ENCODE assay signal across 14 cellular contexts in genomic region chr2:188623995-188624643, GRCh38.
DNase-seq lines count a peak whose midpoint lies in the region; FAIRE-seq and TF ChIP-seq lines count a peak whose summit lies in the region.
"Had no signal": no experiment of that assay in that cellular context is flagged by ENCODE, and none has a peak within 500 bp of the region (broad histone marks: within the 10 kb centered on the region; RNA-seq: fewer than 3 reads in every experiment).

No MANE protein-coding gene starts in this region.

- no peak overlapping the region for H2AFZ ChIP-seq in keratinocyte (ENCODE audit: control insufficient read depth, low read length)

- FAIRE-seq in keratinocyte (lab: Jason Lieb, UNC), result peak; percentile 17

- H3K4me1 ChIP-seq in keratinocyte (ENCODE audit: control insufficient read depth, extremely low read depth, insufficient read depth, low read length), result no peaks in the 10 kb centered on the region

- H3K27me3 ChIP-seq in keratinocyte (ENCODE audit: control insufficient read depth, extremely low read depth, insufficient read depth, low read length), result no peaks in the 10 kb centered on the region
- H3K27me3 ChIP-seq: SJSA1 had no signal

- peak; percentile 59 for DNase-seq in AG09319 (ENCODE audit: extremely low read depth, low read depth)
- peak; percentile 38 for DNase-seq in HT1080 (ENCODE audit: low read depth)
- peak; percentile 56 for DNase-seq in astrocyte of the hippocampus (ENCODE audit: low read depth, low spot score)
- DNase-seq in keratinocyte (ENCODE audit: low read depth, low spot score), result no peak
- DNase-seq in stimulated activated CD4-positive, alpha-beta T cell treated with anti-CD3 and anti-CD28 coated beads, Interleukin-4, amount 100 ng/mL, for 1 hour, result no peak
- DNase-seq in NCI-H1436 (lab: John Stamatoyannopoulos, UW), result no peak
- no peak for DNase-seq in SW 1271 (lab: John Stamatoyannopoulos, UW)
- no peak for DNase-seq in SIG-M5 treated with dmso at 0.1 percent for 504 hours (lab: John Stamatoyannopoulos, UW; ENCODE audit: unreplicated experiment)
- DNase-seq: activated CD4-positive, CD25-positive, alpha-beta regulatory T cell treated with anti-CD3 and anti-CD28 coated beads, Interleukin-2, amount 50 U/mL, for 72 hours; head of caudate nucleus; KG1; NCI-H446 treated with DMSO at 0.1 percent for 48 hours had no signal

- no peak overlapping the region for H3K4me2 ChIP-seq in keratinocyte (ENCODE audit: control insufficient read depth, extremely low read depth, insufficient read depth, low read depth, low read length)

- H3K4me3 ChIP-seq in keratinocyte (ENCODE audit: control insufficient read depth in 2 of 3, extremely low read depth in 1 of 3, insufficient read depth in 2 of 3, low read depth in 1 of 3, low read length in 3 of 3), result no peak overlapping the region
- H3K4me3 ChIP-seq: SJSA1, thoracic aorta had no signal

- no peaks in the 10 kb centered on the region for H3K36me3 ChIP-seq in keratinocyte (ENCODE audit: control insufficient read depth in 2 of 2, extremely low read depth in 1 of 2, insufficient read depth in 2 of 2, low read length in 2 of 2)
- H3K36me3 ChIP-seq: SJSA1, thoracic aorta had no signal

- no peaks in the 10 kb centered on the region for H3K79me2 ChIP-seq in keratinocyte (ENCODE audit: control insufficient read depth, insufficient read depth, low read length)

- no peak overlapping the region for H3K9ac ChIP-seq in keratinocyte (ENCODE audit: control insufficient read depth, extremely low read depth, insufficient read depth, low read length)

- H3K9me3 ChIP-seq in keratinocyte (ENCODE audit: control insufficient read depth, low read depth, low read length), result no peaks in the 10 kb centered on the region
- H3K9me3 ChIP-seq: SJSA1, thoracic aorta had no signal

- H3K9me1 ChIP-seq in keratinocyte (ENCODE audit: control insufficient read depth, extremely low read depth, insufficient read depth, low read length), result no peaks in the 10 kb centered on the region

- H3K27ac ChIP-seq in keratinocyte (ENCODE audit: control insufficient read depth, insufficient read depth, low read length), result no peak overlapping the region
- H3K27ac ChIP-seq: SJSA1, thoracic aorta had no signal

- no peak for TF ChIP-seq CTCF in AG09319 (IDR thresholded peaks at IDR 0.05; ENCODE audit: low read depth, low read length)
- no peak for TF ChIP-seq CTCF in keratinocyte (optimal IDR thresholded peaks at IDR 0.05 in 1 of 3, IDR thresholded peaks at IDR 0.05 in 1 of 3, conservative IDR thresholded peaks at IDR 0.05 in 1 of 3; ENCODE audit: extremely low read depth in 1 of 3, insufficient read depth in 2 of 3, low read length in 3 of 3)

- H4K20me1 ChIP-seq in keratinocyte (ENCODE audit: control insufficient read depth, extremely low read depth, insufficient read depth, low read length), result no peaks in the 10 kb centered on the region

- dilution Hi-C loops in keratinocyte (cut with MboI; ENCODE audit: extremely low pct_ligation_motif_present, low sequenced_read_pairs), result no loop called here

Comparison
In these comparisons a context has a peak if more than half of its experiments do, and no peak if none do; other contexts are left out.
1. DNase-seq: peak in AG09319 (single experiment), HT1080 (single experiment) and astrocyte of the hippocampus (single experiment); none in keratinocyte (single experiment), stimulated activated CD4-positive, alpha-beta T cell treated with anti-CD3 and anti-CD28 coated beads, Interleukin-4, amount 100 ng/mL, for 1 hour (single experiment), NCI-H1436 (single experiment), SW 1271 (0 of 2) and SIG-M5 treated with dmso at 0.1 percent for 504 hours (single experiment).